8 cellular contexts compared by ENCODE assay signal in genomic region chr10:110067960-110068770, GRCh38.
DNase-seq lines count a peak whose midpoint lies in the region; ATAC-seq and TF ChIP-seq lines count a peak whose summit lies in the region.

No MANE protein-coding gene starts in this region.

- TF ChIP-seq CTCF in GM13977 (IDR thresholded peaks at IDR 0.05; ENCODE audit: extremely low read depth, insufficient read depth, missing control alignments) = no peak

- H3K4me1 Mint-ChIP-seq in activated naive CD8-positive, alpha-beta T cell treated with anti-CD3 and anti-CD28 coated beads, Interleukin-2, amount 50 U/mL, for 24 hours = peaks cover 86% of the 10 kb centered on the region

- H3K36me3 ChIP-seq in GM23248 (ENCODE audit: low read depth) (0 out of 2 replicates have a peak, but pooled peaks cover 5% of the 10 kb centered on the region), muscle layer of duodenum (ENCODE audit: control insufficient read depth in 1 of 2, insufficient read depth in 2 of 2, low read length in 2 of 2) (no peaks in the 10 kb centered on the region)

- H3K27me3 ChIP-seq in GM23248 (replicated peaks; ENCODE audit: insufficient read depth) (no peaks in the 10 kb centered on the region), muscle layer of duodenum (ENCODE audit: low read depth, low read length) (no peaks in the 10 kb centered on the region)

- H3K4me3 ChIP-seq in GM23248 = peak overlapping the region; percentile 33; the same call in 1 of the 2 replicates
- no peak overlapping the region for H3K4me3 ChIP-seq in muscle layer of duodenum (ENCODE audit: low read depth in 1 of 2, low read length in 2 of 2)

- ATAC-seq in activated naive CD8-positive, alpha-beta T cell treated with anti-CD3 and anti-CD28 coated beads, Interleukin-2, amount 50 U/mL, for 24 hours = peak; percentile 94

- H2AFZ ChIP-seq in GM23248 = no peak overlapping the region

- H3K9ac ChIP-seq in GM23248 = no peak overlapping the region

- in situ Hi-C loops in GM13977 (cut with MboI; ENCODE audit: low pct_unique_long_range_greater_than_20kb, low sequenced_read_pairs, unreplicated experiment) (no loop called here), GM23248 (cut with MboI) (no loop called here)

- no peaks in the 10 kb centered on the region for H3K9me3 ChIP-seq in GM23248 (ENCODE audit: low read depth)
- H3K9me3 ChIP-seq in muscle layer of duodenum (ENCODE audit: control insufficient read depth in 1 of 2, low read length in 2 of 2) = no peaks in the 10 kb centered on the region

- DNase-seq in GM13977 (ENCODE audit: low spot score) (peak; percentile 26), GM23248 (peak; percentile 39), LHCN-M2 (ENCODE audit: low read depth) (peak; percentile 38), DMS53 (lab: John Stamatoyannopoulos, UW) (no peak), NCI-H1436 treated with DMSO at 0.1 percent for 48 hours (lab: John Stamatoyannopoulos, UW) (no peak), SW480 (ENCODE audit: low spot score) (no peak)
- DNase-seq in activated naive CD8-positive, alpha-beta T cell treated with anti-CD3 and anti-CD28 coated beads, Interleukin-2, amount 50 U/mL, for 24 hours = no peak

- peaks cover 96% of the 10 kb centered on the region for H3K79me2 ChIP-seq in GM23248 (ENCODE audit: insufficient read depth)

- H3F3A ChIP-seq in GM23248 (ENCODE audit: insufficient read depth) = peaks cover 11% of the 10 kb centered on the region

- H3K4me3 Mint-ChIP-seq in activated naive CD8-positive, alpha-beta T cell treated with anti-CD3 and anti-CD28 coated beads, Interleukin-2, amount 50 U/mL, for 24 hours = peak overlapping the region; percentile 65

- WGBS in GM23248 (ENCODE audit: low coverage in 1 of 2, low lambda C conversion rate in 2 of 2, missing lambda C conversion rate in 2 of 2), 2 experiments = 39 to 41% methylated on average over 5 of the region's 5 CpGs

- no peaks in the 10 kb centered on the region for H4K20me1 ChIP-seq in GM23248 (ENCODE audit: insufficient read depth)

- H3K9me2 ChIP-seq in GM23248 (ENCODE audit: insufficient read depth) = no peaks in the 10 kb centered on the region

- H3K27ac ChIP-seq in GM23248 = peak overlapping the region; percentile 14; the same call in 1 of the 2 replicates
- peak overlapping the region; percentile 32 for H3K27ac ChIP-seq in muscle layer of duodenum (ENCODE audit: low read length)

- H3K27ac Mint-ChIP-seq in activated naive CD8-positive, alpha-beta T cell treated with anti-CD3 and anti-CD28 coated beads, Interleukin-2, amount 50 U/mL, for 24 hours = peak overlapping the region; percentile 83

- H3K27me3 Mint-ChIP-seq in activated naive CD8-positive, alpha-beta T cell treated with anti-CD3 and anti-CD28 coated beads, Interleukin-2, amount 50 U/mL, for 24 hours = no peaks in the 10 kb centered on the region

- H3K36me3 Mint-ChIP-seq in activated naive CD8-positive, alpha-beta T cell treated with anti-CD3 and anti-CD28 coated beads, Interleukin-2, amount 50 U/mL, for 24 hours (ENCODE audit: low read depth) = peaks cover 2% of the 10 kb centered on the region

- H3K9me3 Mint-ChIP-seq in activated naive CD8-positive, alpha-beta T cell treated with anti-CD3 and anti-CD28 coated beads, Interleukin-2, amount 50 U/mL, for 24 hours = peaks cover 3% of the 10 kb centered on the region

- peaks cover 29% of the 10 kb centered on the region for H3K4me1 ChIP-seq in GM23248 (ENCODE audit: insufficient read depth)
- H3K4me1 ChIP-seq in muscle layer of duodenum (ENCODE audit: control insufficient read depth in 1 of 2, insufficient read depth in 2 of 2, low read length in 2 of 2) = peaks cover 6 to 7% of the 10 kb centered on the region in 2 donors

- peak overlapping the region; percentile 45 for H3K4me2 ChIP-seq in GM23248 (ENCODE audit: unreplicated experiment)

Comparison
In these comparisons a context has a peak if more than half of its experiments do, and no peak if none do; other contexts are left out.
1. DNase-seq: peak in GM13977 (single experiment), GM23248 (single experiment) and LHCN-M2 (single experiment); none in activated naive CD8-positive, alpha-beta T cell treated with anti-CD3 and anti-CD28 coated beads, Interleukin-2, amount 50 U/mL, for 24 hours (single experiment), DMS53 (single experiment), NCI-H1436 treated with DMSO at 0.1 percent for 48 hours (single experiment) and SW480 (single experiment).